Comparison of ENCODE assay signal across 33 cellular contexts in genomic region chr4:102227388-102227787, GRCh38.
"Had no signal": no experiment of that assay in that cellular context is flagged by ENCODE, and none has a peak within 500 bp of the region (broad histone marks: within the 10 kb centered on the region; RNA-seq: fewer than 3 reads in every experiment).

No MANE protein-coding gene starts in this region.

- H3K9me3 Mint-ChIP-seq: activated T-cell treated with anti-CD3 and anti-CD28 coated beads, Interleukin-2, amount 50 U/mL, for 24 hours; central memory CD8-positive, alpha-beta T cell had no signal

- ATAC-seq: activated T-cell treated with anti-CD3 and anti-CD28 coated beads, Interleukin-2, amount 50 U/mL, for 72 hours; effector memory CD8-positive, alpha-beta T cell; heart left ventricle; T-helper 17 cell had no signal

- H3K4me1 ChIP-seq: esophagus squamous epithelium, heart left ventricle had no signal

- H3K36me3 ChIP-seq: brain microvascular endothelial cell, esophagus squamous epithelium, heart left ventricle had no signal

- H3K4me3 ChIP-seq: esophagus squamous epithelium, heart left ventricle had no signal

- DNase-seq: activated CD4-positive, alpha-beta memory T cell treated with anti-CD3 and anti-CD28 coated beads, Interleukin-2, amount 10 ng/mL, durations not matched to agents 7 days and 5 days; activated CD4-positive, alpha-beta T cell treated with anti-CD3 and anti-CD28 coated beads for 1 hour; activated CD4-positive, alpha-beta T cell treated with anti-CD3 and anti-CD28 coated beads for 4 hours; activated CD4-positive, alpha-beta T cell treated with anti-CD3 and anti-CD28 coated beads, Interleukin-2, amount 10 ng/mL, durations not matched to agents 7 days and 5 days; activated CD4-positive, alpha-beta T cell treated with anti-CD3 and anti-CD28 coated beads, Interleukin-2, amount 50 U/mL, for 4 hours; activated CD8-positive, alpha-beta memory T cell treated with anti-CD3 and anti-CD28 coated beads, Interleukin-2, amount 50 U/mL, for 48 hours; activated gamma-delta T cell; activated naive CD4-positive, alpha-beta T cell treated with anti-CD3 and anti-CD28 coated beads, Interleukin-2, amount 50 U/mL, for 16 hours; activated naive CD4-positive, alpha-beta T cell treated with Interleukin-2 at 50 U/mL for 16 hours; activated T-cell treated with anti-CD3 and anti-CD28 coated beads for 4 hours; activated T-cell treated with anti-CD3 and anti-CD28 coated beads, Interleukin-2, amount 50 U/mL, for 24 hours; activated T-cell treated with anti-CD3 and anti-CD28 coated beads, Interleukin-2, amount 50 U/mL, for 72 hours; amniotic stem cell; anterior cingulate cortex; brain microvascular endothelial cell; cortex of kidney; dermis blood vessel endothelial cell; effector CD4-positive, alpha-beta T cell; effector memory CD8-positive, alpha-beta T cell; esophagus squamous epithelium; foreskin melanocyte; glutamatergic neuron; heart left ventricle; T-helper 1 cell; T-helper 17 cell; T1000 had no signal

- H3K27ac Mint-ChIP-seq: activated CD4-positive, alpha-beta memory T cell treated with anti-CD3 and anti-CD28 coated beads, Interleukin-2, amount 10 ng/mL, durations not matched to agents 7 days and 5 days; activated CD4-positive, alpha-beta T cell treated with anti-CD3 and anti-CD28 coated beads, Interleukin-2, amount 10 ng/mL, durations not matched to agents 7 days and 5 days; activated naive CD8-positive, alpha-beta T cell; activated T-cell treated with anti-CD3 and anti-CD28 coated beads, Interleukin-2, amount 50 U/mL, for 24 hours; activated T-cell treated with anti-CD3 and anti-CD28 coated beads, Interleukin-2, amount 50 U/mL, for 72 hours; effector memory CD8-positive, alpha-beta T cell; T-helper 17 cell; T-helper 2 cell treated with Interferon-gamma antibody and Interleukin-4, amounts not matched to agents 5 μg/mL and 100 μg/mL, for 36 hours had no signal

- FAIRE-seq: astrocyte, bronchial epithelial cell, endothelial cell of umbilical vein had no signal

- H3K27me3 Mint-ChIP-seq: activated naive CD8-positive, alpha-beta T cell; activated T-cell treated with anti-CD3 and anti-CD28 coated beads, Interleukin-2, amount 50 U/mL, for 24 hours; central memory CD8-positive, alpha-beta T cell; T-helper 17 cell had no signal

- H3K27ac ChIP-seq: brain microvascular endothelial cell, epithelial cell of prostate, esophagus squamous epithelium, heart left ventricle had no signal

- H3K4me1 Mint-ChIP-seq: activated CD4-positive, alpha-beta memory T cell treated with anti-CD3 and anti-CD28 coated beads, Interleukin-2, amount 10 ng/mL, durations not matched to agents 7 days and 5 days; activated CD4-positive, alpha-beta T cell treated with anti-CD3 and anti-CD28 coated beads, Interleukin-2, amount 10 ng/mL, durations not matched to agents 7 days and 5 days; central memory CD8-positive, alpha-beta T cell; T-helper 17 cell had no signal

- H3K27me3 ChIP-seq: brain microvascular endothelial cell, esophagus squamous epithelium, heart left ventricle had no signal

- H3K4me3 Mint-ChIP-seq: activated CD4-positive, alpha-beta memory T cell treated with anti-CD3 and anti-CD28 coated beads, Interleukin-2, amount 10 ng/mL, durations not matched to agents 7 days and 5 days; activated CD4-positive, alpha-beta T cell treated with anti-CD3 and anti-CD28 coated beads, Interleukin-2, amount 10 ng/mL, durations not matched to agents 7 days and 5 days; activated naive CD8-positive, alpha-beta T cell; activated T-cell treated with anti-CD3 and anti-CD28 coated beads, Interleukin-2, amount 50 U/mL, for 24 hours; activated T-cell treated with anti-CD3 and anti-CD28 coated beads, Interleukin-2, amount 50 U/mL, for 72 hours; central memory CD8-positive, alpha-beta T cell; effector memory CD8-positive, alpha-beta T cell; T-helper 17 cell; T-helper 2 cell treated with Interferon-gamma antibody and Interleukin-4, amounts not matched to agents 5 μg/mL and 100 μg/mL, for 36 hours had no signal
